8 cellular contexts compared by ENCODE assay signal in the genomic region with DNA sequence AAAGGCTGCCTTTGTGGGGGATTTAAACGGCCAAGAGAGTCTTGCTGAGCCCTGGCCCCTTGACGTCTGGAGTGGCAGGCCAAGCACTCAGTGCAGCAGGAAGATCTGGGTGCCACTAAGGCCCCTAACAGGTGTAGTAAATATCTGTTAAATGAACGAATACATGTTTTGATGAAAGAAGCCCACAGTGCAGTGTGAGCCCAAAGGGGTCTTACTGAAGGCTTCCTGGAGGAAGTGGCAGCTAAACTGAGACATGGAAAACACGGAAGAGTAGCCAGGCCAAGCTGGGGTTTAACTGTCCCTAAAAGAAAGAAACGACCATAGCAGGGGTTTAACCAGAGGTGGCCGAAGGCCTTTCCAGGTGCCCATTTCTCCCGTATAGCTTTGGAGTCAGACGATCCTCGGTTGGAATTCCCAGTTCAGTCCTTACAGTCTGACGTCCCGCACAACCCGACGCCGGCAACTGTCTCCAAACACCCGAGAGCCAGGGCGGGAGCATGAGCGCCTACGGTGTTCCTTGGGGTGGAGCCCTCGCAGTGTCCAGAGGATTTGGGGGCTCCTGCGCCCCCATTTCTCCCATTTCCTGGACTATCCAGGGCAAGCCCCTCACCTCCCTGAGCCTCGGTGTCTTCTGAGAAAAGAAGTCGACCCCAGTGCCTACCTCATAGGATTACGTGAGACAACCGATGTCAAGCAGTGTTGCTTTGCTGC. TPM values are rescaled to one million over a fixed set of nuclear protein-coding genes. Genes with fewer than 3 reads are reported as not detected.
DNase-seq lines count a peak whose midpoint lies in the region; ATAC-seq, FAIRE-seq and TF ChIP-seq lines count a peak whose summit lies in the region.

No MANE protein-coding gene starts in this region.

- peak overlapping the region; percentile 80 for H3K4me3 ChIP-seq in OCI-LY7 (ENCODE audit: low read depth, low read length, poor library complexity, severe bottlenecking)
- peak overlapping the region; percentile 64 to 73 (median 65) for H3K4me3 ChIP-seq in endothelial cell of umbilical vein (replicated peaks in 1 of 3; ENCODE audit: insufficient read depth in 1 of 3, low read depth in 1 of 3, low read length in 3 of 3)
- H3K4me3 ChIP-seq in neural cell (ENCODE audit: low read length), result peak overlapping the region; percentile 81

- ATAC-seq in HG03442 (IDR thresholded peaks at IDR 0.05; ENCODE audit: unreplicated experiment), result no peak
- no peak for ATAC-seq in GM18519 (IDR thresholded peaks at IDR 0.05; ENCODE audit: low FRiP score, unreplicated experiment)

- no peaks in the 10 kb centered on the region for H3F3A ChIP-seq in neural cell (ENCODE audit: insufficient read depth, low read length, poor library complexity, severe bottlenecking)

- H3K36me3 ChIP-seq in ES-I3 (ENCODE audit: insufficient read depth, low read length) (no peaks in the 10 kb centered on the region), OCI-LY7 (ENCODE audit: insufficient read depth, low read length) (no peaks in the 10 kb centered on the region), endothelial cell of umbilical vein (ENCODE audit: control insufficient read depth in 2 of 2, extremely low read depth in 1 of 2, insufficient read depth in 2 of 2, low read length in 2 of 2) (no peaks in the 10 kb centered on the region), neural cell (ENCODE audit: insufficient read depth, low read length) (no peaks in the 10 kb centered on the region)

- peak; percentile 55 for FAIRE-seq in endothelial cell of umbilical vein (lab: Jason Lieb, UNC)

- H3K9me2 ChIP-seq in OCI-LY7 (ENCODE audit: insufficient read depth, low read length) (no peaks in the 10 kb centered on the region), neural cell (ENCODE audit: insufficient read depth, low read length) (no peaks in the 10 kb centered on the region)

- peak overlapping the region; percentile 96 for H3K4me2 ChIP-seq in OCI-LY7 (ENCODE audit: low read length)
- peak overlapping the region; percentile 81 for H3K4me2 ChIP-seq in endothelial cell of umbilical vein (ENCODE audit: insufficient read depth, low read length)
- peak overlapping the region; percentile 78 for H3K4me2 ChIP-seq in neural cell (ENCODE audit: low read length)

- H3K4me1 ChIP-seq in ES-I3 (ENCODE audit: insufficient read depth, low read length), result peaks cover 5% of the 10 kb centered on the region; the same call in 1 of the 2 replicates
- peaks cover 26% of the 10 kb centered on the region for H3K4me1 ChIP-seq in OCI-LY7 (ENCODE audit: insufficient read depth, low read length, poor library complexity, severe bottlenecking)
- peaks cover 6% of the 10 kb centered on the region for H3K4me1 ChIP-seq in endothelial cell of umbilical vein (ENCODE audit: control insufficient read depth, extremely low read depth, insufficient read depth, low read length)

- H2AFZ ChIP-seq in OCI-LY7 (ENCODE audit: low read length) (peak overlapping the region; percentile 95), endothelial cell of umbilical vein (ENCODE audit: low read depth, low read length) (peak overlapping the region; percentile 98), neural cell (ENCODE audit: low read depth, low read length) (peak overlapping the region; percentile 89)

- no peak for TF ChIP-seq RAD21 in neural cell (conservative IDR thresholded peaks at IDR 0.05)

- peak; percentile 15 for DNase-seq in OCI-LY7 (ENCODE audit: low spot score)
- DNase-seq in endothelial cell of umbilical vein (ENCODE audit: low read depth, low spot score), result no peak
- DNase-seq in HuH-7.5 (ENCODE audit: low spot score), result no peak
- DNase-seq in H4 (ENCODE audit: low spot score), result no peak

- intact Hi-C loops in OCI-LY7 (cut with micrococcal nuclease; ENCODE audit: unreplicated experiment) (loop anchor here (1.0 to 5.0 kb wide), 4 partner anchors 49 to 296 kb away; a partner anchor contains a TSS), endothelial cell of umbilical vein (cut with micrococcal nuclease) (loop anchor here (1.0 to 2.0 kb wide), 3 partner anchors 36 to 70 kb away; a partner anchor contains a TSS)

- H3K9ac ChIP-seq in ES-I3 (ENCODE audit: low read depth, low read length), result peak overlapping the region; percentile 82
- H3K9ac ChIP-seq in endothelial cell of umbilical vein (replicated peaks; ENCODE audit: extremely low read depth, insufficient read depth, low read length), result peak overlapping the region; percentile 49
- peak overlapping the region; percentile 69 for H3K9ac ChIP-seq in neural cell (ENCODE audit: low read length)

- BruUV-seq in OCI-LY7 (replicated peaks; lab: Mats Ljungman, UMichigan), result no TSS peak
- BruUV-seq in endothelial cell of umbilical vein (replicated peaks; lab: Mats Ljungman, UMichigan), result no TSS peak

- H3K9me3 ChIP-seq in ES-I3 (ENCODE audit: control insufficient read depth, insufficient read depth, low read length) (no peaks in the 10 kb centered on the region), OCI-LY7 (ENCODE audit: low read length) (no peaks in the 10 kb centered on the region), endothelial cell of umbilical vein (replicated peaks; ENCODE audit: control insufficient read depth, insufficient read depth, low read length) (no peaks in the 10 kb centered on the region), neural cell (ENCODE audit: low read length) (no peaks in the 10 kb centered on the region)

- H3K27me3 ChIP-seq in endothelial cell of umbilical vein (ENCODE audit: control insufficient read depth in 2 of 2, insufficient read depth in 2 of 2, low read length in 2 of 2) (peaks cover 5 to 6% of the 10 kb centered on the region in 2 experiments), neural cell (ENCODE audit: insufficient read depth, low read depth, low read length) (peaks cover 5% of the 10 kb centered on the region)

- POLR2A ChIA-PET in OCI-LY7 (lab: Charles Lee), result interaction anchor here (0.6 kb wide), 1 partner anchor 23 kb away, joined by 6 read pairs; no protein-coding TSS in a partner anchor
- POLR2A ChIA-PET in endothelial cell of umbilical vein (lab: Charles Lee), result no interaction called here

- CTCF ChIA-PET in OCI-LY7 (lab: Charles Lee; ENCODE audit: unreplicated experiment) (no interaction called here), endothelial cell of umbilical vein (lab: Charles Lee) (interaction anchor here (3.3 to 4.3 kb wide), 2 partner anchors 19 to 63 kb away, joined by 18 to 19 read pairs; no protein-coding TSS in a partner anchor)

- no peak for TF ChIP-seq EP300 in neural cell (conservative IDR thresholded peaks at IDR 0.05; ENCODE audit: poor library complexity, severe bottlenecking)

- no peaks in the 10 kb centered on the region for H3K9me1 ChIP-seq in endothelial cell of umbilical vein (replicated peaks; ENCODE audit: control insufficient read depth, extremely low read depth, insufficient read depth, low read length)

- no peaks in the 10 kb centered on the region for H3K79me2 ChIP-seq in OCI-LY7 (ENCODE audit: insufficient read depth, low read depth, low read length)
- no peaks in the 10 kb centered on the region for H3K79me2 ChIP-seq in endothelial cell of umbilical vein (ENCODE audit: control insufficient read depth, insufficient read depth, low read length)
- H3K79me2 ChIP-seq in neural cell (replicated peaks; ENCODE audit: insufficient read depth, low read length), result no peaks in the 10 kb centered on the region

- H4K20me1 ChIP-seq in OCI-LY7 (ENCODE audit: insufficient read depth, low read length), result no peaks in the 10 kb centered on the region
- H4K20me1 ChIP-seq in endothelial cell of umbilical vein (replicated peaks; ENCODE audit: control insufficient read depth, extremely low read depth, insufficient read depth, low read length), result no peaks in the 10 kb centered on the region
- H4K20me1 ChIP-seq in neural cell (ENCODE audit: insufficient read depth), result no peaks in the 10 kb centered on the region

- dilution Hi-C loops in endothelial cell of umbilical vein (cut with MboI; ENCODE audit: extremely low pct_ligation_motif_present, low sequenced_read_pairs), result no loop called here

- H3K27ac ChIP-seq in OCI-LY7 (ENCODE audit: low read depth, low read length, poor library complexity, severe bottlenecking) (peak overlapping the region; percentile 31), endothelial cell of umbilical vein (ENCODE audit: insufficient read depth, low read depth, low read length) (peak overlapping the region; percentile 25), neural cell (ENCODE audit: low read length) (peak overlapping the region; percentile 48)

- TF ChIP-seq POLR2A in endothelial cell of umbilical vein (IDR thresholded peaks at IDR 0.05; ENCODE audit: low read depth, low read length), result no peak

- TF ChIP-seq CTCF in OCI-LY7 (conservative IDR thresholded peaks at IDR 0.05; ENCODE audit: low read length), result no peak
- TF ChIP-seq CTCF in endothelial cell of umbilical vein (IDR thresholded peaks at IDR 0.05; ENCODE audit: extremely low read depth in 1 of 2, insufficient read depth in 1 of 2, low read depth in 1 of 2, low read length in 2 of 2), result no peak
- no peak for TF ChIP-seq CTCF in neural cell (IDR thresholded peaks at IDR 0.05; ENCODE audit: poor library complexity, severe bottlenecking)

RNA-seq across cellular contexts. Expression of a gene that starts 0.9 kb away (rescaled TPM):
- 5.8 TPM in 2 replicates for total RNA-seq in OCI-LY7 (2014; rRNA removed; shearing (Covaris generic))
- total RNA-seq in OCI-LY7 (2022), result 8.9 and 10.7 TPM in 2 replicates
- total RNA-seq in endothelial cell of umbilical vein, result 5.4 and 5.8 TPM in 2 replicates
- polyA plus RNA-seq in endothelial cell of umbilical vein, result 7.5 and 8.3 TPM in 2 replicates
- 6.8 and 7.9 TPM in 2 replicates for polyA plus RNA-seq in endothelial cell of umbilical vein (2011; cell fraction: cytosol; rRNA removed)
- 6.6 and 8.9 TPM in 2 replicates for polyA plus RNA-seq in endothelial cell of umbilical vein (2011; cell fraction: nucleus; rRNA removed)
- 4.5 and 4.6 TPM in 2 replicates for polyA plus RNA-seq in endothelial cell of umbilical vein (2012)
- polyA minus RNA-seq in endothelial cell of umbilical vein, result 17.1 and 17.6 TPM in 2 replicates
- polyA minus RNA-seq in endothelial cell of umbilical vein (2011; cell fraction: cytosol; rRNA and poly(A)+ RNA removed), result 18.3 TPM
- polyA minus RNA-seq in endothelial cell of umbilical vein (2011; cell fraction: nucleus; rRNA and poly(A)+ RNA removed), result 3.1 and 6.3 TPM in 2 replicates
- polyA plus RNA-seq in neural cell, result 34.0 and 38.9 TPM in 2 replicates
- polyA minus RNA-seq in neural cell, result 36.5 and 40.6 TPM in 2 replicates
- 7.8 and 10.8 TPM in 2 replicates for total RNA-seq in H4 (2014; rRNA removed; shearing (Covaris generic))

RNA-seq across cellular contexts. Expression of a gene that starts 25.9 kb away (rescaled TPM):
- total RNA-seq in OCI-LY7 (2014; rRNA removed; shearing (Covaris generic)), result not detected in 2 replicates
- total RNA-seq in OCI-LY7 (2022) (0.61 and 1.3 TPM in 2 replicates), endothelial cell of umbilical vein (0.95 and 0.99 TPM in 2 replicates)
- polyA plus RNA-seq in endothelial cell of umbilical vein (1.2 and 1.3 TPM in 2 replicates), neural cell (not detected in 2 replicates)
- 1.1 TPM in 2 replicates for polyA plus RNA-seq in endothelial cell of umbilical vein (2011; cell fraction: cytosol; rRNA removed)
- polyA plus RNA-seq in endothelial cell of umbilical vein (2011; cell fraction: nucleus; rRNA removed), result 0.63 and 0.97 TPM in 2 replicates
- 0.22 and 0.46 TPM in 2 replicates for polyA plus RNA-seq in endothelial cell of umbilical vein (2012)
- polyA minus RNA-seq in endothelial cell of umbilical vein (not detected in 2 replicates), neural cell (not detected in 2 replicates)
- not detected for polyA minus RNA-seq in endothelial cell of umbilical vein (2011; cell fraction: cytosol; rRNA and poly(A)+ RNA removed)
- 0.24 TPM in 1 of 2 replicates, not detected in the other for polyA minus RNA-seq in endothelial cell of umbilical vein (2011; cell fraction: nucleus; rRNA and poly(A)+ RNA removed)
- total RNA-seq in H4 (2014; rRNA removed; shearing (Covaris generic)), result not detected in 2 replicates
